ENCODE assay signal across 21 cellular contexts in the genomic region with DNA sequence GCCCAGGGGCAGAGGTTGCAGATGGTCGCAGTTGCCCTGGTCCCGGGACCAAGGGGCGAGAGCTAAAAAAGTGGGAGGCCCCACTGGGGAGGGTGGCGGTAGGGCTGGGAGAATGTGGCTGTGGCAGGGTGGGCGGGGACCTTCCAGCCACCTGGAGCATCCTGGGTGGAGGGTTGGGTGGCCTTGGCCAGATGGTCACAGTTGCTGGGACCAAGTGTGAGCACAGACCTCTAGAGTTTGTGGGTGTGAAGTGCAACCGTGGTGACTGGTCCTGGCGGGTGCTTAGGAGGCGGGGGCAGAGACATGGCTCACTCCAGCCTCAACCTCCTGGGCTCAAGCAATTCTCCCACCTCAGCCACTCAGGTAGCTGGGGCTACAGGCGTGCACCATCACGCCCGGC. TPM values are rescaled to one million over a fixed set of nuclear protein-coding genes. Genes with fewer than 3 reads are reported as not detected.
DNase-seq lines count a peak whose midpoint lies in the region; ATAC-seq and TF ChIP-seq lines count a peak whose summit lies in the region.
"Had no signal": no experiment of that assay in that cellular context is flagged by ENCODE, and none has a peak within 500 bp of the region (broad histone marks: within the 10 kb centered on the region; RNA-seq: fewer than 3 reads in every experiment).

No MANE protein-coding gene starts in this region.

- no peak for TF ChIP-seq POLR2A in stomach (IDR thresholded peaks at IDR 0.05)

- no peaks in the 10 kb centered on the region for H3K9me3 Mint-ChIP-seq in naive thymus-derived CD8-positive, alpha-beta T cell
- H3K9me3 Mint-ChIP-seq: stimulated activated naive CD8-positive, alpha-beta T cell treated with anti-CD3 and anti-CD28 coated beads, Interleukin-15, Interleukin-2, amounts not matched to agents 100 ng/mL and 50 ng/mL, for 24 hours had no signal

- TF ChIP-seq CTCF in GM13976 (IDR thresholded peaks at IDR 0.05; ENCODE audit: borderline replicate concordance, control extremely low read depth, extremely low read depth, insufficient read depth, missing control alignments): no peak
- no peak for TF ChIP-seq CTCF in stomach (IDR thresholded peaks at IDR 0.05)

- H3K9me3 ChIP-seq in T-helper 17 cell (ENCODE audit: control insufficient read depth, low read length, poor library complexity, severe bottlenecking): no peaks in the 10 kb centered on the region
- no peaks in the 10 kb centered on the region for H3K9me3 ChIP-seq in stomach
- H3K9me3 ChIP-seq: BE2C, right atrium auricular region, upper lobe of right lung had no signal

- peak overlapping the region; percentile 71 for H3K27ac Mint-ChIP-seq in T-helper 17 cell
- no peak overlapping the region for H3K27ac Mint-ChIP-seq in naive thymus-derived CD8-positive, alpha-beta T cell

- H3K36me3 ChIP-seq in stomach: no peaks in the 10 kb centered on the region
- H3K36me3 ChIP-seq: BE2C, brain microvascular endothelial cell, right atrium auricular region, upper lobe of right lung had no signal

- H3K4me1 ChIP-seq in stomach: peaks cover 18 to 35% (median 22%) of the 10 kb centered on the region in 4 donors
- H3K4me1 ChIP-seq: BE2C had no signal

- intact Hi-C loops in stomach (cut with DNase I; ENCODE audit: low total_unique reads): no loop called here

- H3K4me1 Mint-ChIP-seq in T-helper 17 cell: peaks cover 10% of the 10 kb centered on the region
- peaks cover 3 to 30% (median 20%) of the 10 kb centered on the region in 4 donors for H3K4me1 Mint-ChIP-seq in naive thymus-derived CD8-positive, alpha-beta T cell

- no peak overlapping the region for H3K4me3 ChIP-seq in stomach
- H3K4me3 ChIP-seq: right atrium auricular region, upper lobe of right lung had no signal

- in situ Hi-C loops in GM13976 (cut with MboI; ENCODE audit: low sequenced_read_pairs, unreplicated experiment): no loop called here

- no peak overlapping the region for H3K27ac ChIP-seq in stomach
- H3K27ac ChIP-seq: brain microvascular endothelial cell, right atrium auricular region, upper lobe of right lung, VCaP had no signal

- DNase-seq in DMS53 (lab: John Stamatoyannopoulos, UW) (peak; percentile 43), DMS53 treated with DMSO at 0.1 percent for 48 hours (lab: John Stamatoyannopoulos, UW; ENCODE audit: unreplicated experiment) (no peak), GM13976 (ENCODE audit: low spot score) (peak; percentile 64), T-helper 17 cell (no peak), iPS-NIHi11 (ENCODE audit: low spot score) (peak; percentile 29), LoVo (ENCODE audit: low spot score) (no peak), stomach (no peak)
- DNase-seq in naive thymus-derived CD8-positive, alpha-beta T cell: no peak
- DNase-seq: 8988T; activated naive CD4-positive, alpha-beta T cell treated with Interleukin-2 at 50 U/mL for 16 hours; BE2C; brain microvascular endothelial cell; dermis blood vessel endothelial cell; DMS153; midbrain; NCI-H1092 treated with DMSO at 0.1 percent for 48 hours; upper lobe of right lung had no signal

- no peaks in the 10 kb centered on the region for H3K36me3 Mint-ChIP-seq in T-helper 17 cell (ENCODE audit: low read depth)
- H3K36me3 Mint-ChIP-seq in naive thymus-derived CD8-positive, alpha-beta T cell: no peaks in the 10 kb centered on the region

- no peaks in the 10 kb centered on the region for H3K27me3 Mint-ChIP-seq in T-helper 17 cell
- H3K27me3 Mint-ChIP-seq in naive thymus-derived CD8-positive, alpha-beta T cell: no peaks in the 10 kb centered on the region
- H3K27me3 Mint-ChIP-seq: stimulated activated naive CD8-positive, alpha-beta T cell treated with anti-CD3 and anti-CD28 coated beads, Interleukin-15, Interleukin-2, amounts not matched to agents 100 ng/mL and 50 ng/mL, for 24 hours had no signal

- 79 to 91% (median 85%) methylated on average over 9 to 11 of the region's 11 CpGs for WGBS in stomach, 5 donors

- POLR2A ChIA-PET in naive thymus-derived CD8-positive, alpha-beta T cell (lab: Charles Lee): interaction anchor here (1.1 kb wide), 1 partner anchor 205 kb away, joined by 3 read pairs; no protein-coding TSS in a partner anchor

- H3K4me3 Mint-ChIP-seq in T-helper 17 cell: peak overlapping the region; percentile 73
- peak overlapping the region in 4 of 10 donors; percentile 32 to 52 (median 38) for H3K4me3 Mint-ChIP-seq in naive thymus-derived CD8-positive, alpha-beta T cell

- ATAC-seq in T-helper 17 cell: no peak
- ATAC-seq in naive thymus-derived CD8-positive, alpha-beta T cell: no peak
- ATAC-seq: left colon, upper lobe of right lung had no signal

- H3K27me3 ChIP-seq in stomach: no peaks in the 10 kb centered on the region
- H3K27me3 ChIP-seq: BE2C, brain microvascular endothelial cell, right atrium auricular region, upper lobe of right lung had no signal

- no peak for TF ChIP-seq EP300 in stomach (IDR thresholded peaks at IDR 0.05)

RNA-seq across cellular contexts. Expression of a gene that starts 5.7 kb away (rescaled TPM):
- total RNA-seq in T-helper 17 cell (10 to 100 TPM; 20.8 to 21.4 TPM), stomach (100 to 1,000 TPM in 1 of 5 donors, 10 to 100 TPM in 2, 1 to 10 TPM in 2; 5.5 to 248 (median 12.8) TPM)
- 10 to 100 TPM; 28.0 to 34.4 TPM for total RNA-seq in naive thymus-derived CD8-positive, alpha-beta T cell
- polyA plus RNA-seq in naive thymus-derived CD8-positive, alpha-beta T cell: 10 to 100 TPM in 2 of 3 donors, 1 to 10 TPM in 1; 7.9 to 24.4 (median 12.2) TPM
- polyA plus RNA-seq in stomach: 10 to 100 TPM; 10.0 to 12.1 (median 11.3) TPM

RNA-seq across cellular contexts. Expression of a gene that starts 14.5 kb away (rescaled TPM):
- 100 to 1,000 TPM; 212 to 224 TPM for total RNA-seq in T-helper 17 cell
- 100 to 1,000 TPM; 291 to 301 TPM for total RNA-seq in naive thymus-derived CD8-positive, alpha-beta T cell
- 100 to 1,000 TPM; 319 to 403 (median 380) TPM for polyA plus RNA-seq in naive thymus-derived CD8-positive, alpha-beta T cell
- total RNA-seq in stomach: 100 to 1,000 TPM; 132 to 229 (median 208) TPM
- 100 to 1,000 TPM; 572 to 798 (median 789) TPM for polyA plus RNA-seq in stomach

RNA-seq across cellular contexts. Expression of a gene that starts 28.5 kb away (rescaled TPM):
- total RNA-seq in T-helper 17 cell (1 to 10 TPM; 3.4 TPM), stomach (100 to 1,000 TPM in 1 of 5 donors, 1 to 10 TPM in 4; 1.8 to 317 (median 5.8) TPM)
- 1 to 10 TPM; 6.3 to 7.5 TPM for total RNA-seq in naive thymus-derived CD8-positive, alpha-beta T cell
- polyA plus RNA-seq in naive thymus-derived CD8-positive, alpha-beta T cell: under 1 TPM in 2 of 3 donors, not detected in 1; 0.14 to 0.35 TPM
- polyA plus RNA-seq in stomach: 10 to 100 TPM in 1 of 3 donors, 1 to 10 TPM in 2; 1.1 to 11.2 (median 3.1) TPM

RNA-seq across cellular contexts. Expression of a gene that starts 31.4 kb away (rescaled TPM):
- total RNA-seq in T-helper 17 cell (10 to 100 TPM; 33.8 to 36.2 TPM), stomach (10 to 100 TPM; 31.5 to 45.5 (median 38.8) TPM)
- 10 to 100 TPM; 25.2 to 29.6 TPM for total RNA-seq in naive thymus-derived CD8-positive, alpha-beta T cell
- polyA plus RNA-seq in naive thymus-derived CD8-positive, alpha-beta T cell: 10 to 100 TPM; 82.6 to 98.1 (median 83.1) TPM
- polyA plus RNA-seq in stomach: 100 to 1,000 TPM; 151 to 168 (median 156) TPM

RNA-seq across cellular contexts. Expression of a gene that starts 38.4 kb away (rescaled TPM):
- total RNA-seq in T-helper 17 cell (1 to 10 TPM; 2.9 to 3.7 TPM), stomach (10 to 100 TPM in 2 of 5 donors, 1 to 10 TPM in 3; 1.4 to 37.4 (median 9.3) TPM)
- total RNA-seq in naive thymus-derived CD8-positive, alpha-beta T cell: 1 to 10 TPM; 1.3 TPM
- under 1 TPM in 2 of 3 donors, not detected in 1; 0.05 to 0.10 TPM for polyA plus RNA-seq in naive thymus-derived CD8-positive, alpha-beta T cell
- polyA plus RNA-seq in stomach: 1 to 10 TPM in 2 of 3 donors, under 1 TPM in 1; 0.46 to 3.3 (median 1.5) TPM

Comparison
In these comparisons a context has a peak if more than half of its experiments do, and no peak if none do; other contexts are left out.
1. DNase-seq: peak in DMS53 (single experiment), GM13976 (single experiment) and iPS-NIHi11 (single experiment); none in DMS53 treated with DMSO at 0.1 percent for 48 hours (single experiment), T-helper 17 cell (0 of 3), naive thymus-derived CD8-positive, alpha-beta T cell (0 of 10), LoVo (single experiment) and stomach (single experiment).